ENCODE assay signal across 14 cellular contexts in genomic region chr4:101865501-101866062, GRCh38.
DNase-seq lines count a peak whose midpoint lies in the region; ATAC-seq and TF ChIP-seq lines count a peak whose summit lies in the region.
"Had no signal": no experiment of that assay in that cellular context is flagged by ENCODE, and none has a peak within 500 bp of the region (broad histone marks: within the 10 kb centered on the region; RNA-seq: fewer than 3 reads in every experiment).

No MANE protein-coding gene starts in this region.

- H3K9me3 Mint-ChIP-seq in stimulated activated naive B cell treated with anti-CD40 and anti-IgM and Interleukin-4, amounts not matched to agents 10 μg/mL and 1 μg/mL and 100 μg/mL, for 72 hours, result peaks cover 5 to 16% of the 10 kb centered on the region in 2 donors
- peaks cover 3% of the 10 kb centered on the region for H3K9me3 Mint-ChIP-seq in activated naive CD8-positive, alpha-beta T cell treated with anti-CD3 and anti-CD28 coated beads for 36 hours

- H3K27ac Mint-ChIP-seq in stimulated activated naive B cell treated with anti-CD40 and anti-IgM and Interleukin-4, amounts not matched to agents 10 μg/mL and 1 μg/mL and 100 μg/mL, for 72 hours, result peak overlapping the region; percentile 53
- H3K27ac Mint-ChIP-seq in activated naive CD8-positive, alpha-beta T cell treated with anti-CD3 and anti-CD28 coated beads for 36 hours, result no peak overlapping the region
- H3K27ac Mint-ChIP-seq: activated T-cell treated with anti-CD3 and anti-CD28 coated beads, Interleukin-2, amount 50 U/mL, for 72 hours had no signal

- intact Hi-C loops in psoas muscle (cut with DNase I), result no loop called here

- H3K27me3 Mint-ChIP-seq in stimulated activated naive B cell treated with anti-CD40 and anti-IgM and Interleukin-4, amounts not matched to agents 10 μg/mL and 1 μg/mL and 100 μg/mL, for 72 hours, result no peaks in the 10 kb centered on the region
- H3K27me3 Mint-ChIP-seq in activated naive CD8-positive, alpha-beta T cell treated with anti-CD3 and anti-CD28 coated beads for 36 hours, result no peaks in the 10 kb centered on the region

- no peaks in the 10 kb centered on the region for H3K36me3 ChIP-seq in psoas muscle (ENCODE audit: insufficient read depth in 1 of 2, low read depth in 1 of 2)

- H3K4me1 Mint-ChIP-seq in stimulated activated naive B cell treated with anti-CD40 and anti-IgM and Interleukin-4, amounts not matched to agents 10 μg/mL and 1 μg/mL and 100 μg/mL, for 72 hours, result peaks cover 30 to 52% of the 10 kb centered on the region in 2 donors
- H3K4me1 Mint-ChIP-seq in activated naive CD8-positive, alpha-beta T cell treated with anti-CD3 and anti-CD28 coated beads for 36 hours, result peaks cover 1% of the 10 kb centered on the region

- ATAC-seq in stimulated activated naive B cell treated with anti-CD40 and anti-IgM and Interleukin-4, amounts not matched to agents 10 μg/mL and 1 μg/mL and 100 μg/mL, for 72 hours (replicated peaks), result no peak
- ATAC-seq in psoas muscle, result no peak
- ATAC-seq: activated T-cell treated with anti-CD3 and anti-CD28 coated beads, Interleukin-2, amount 50 U/mL, for 72 hours had no signal

- H3K27me3 ChIP-seq in psoas muscle (ENCODE audit: insufficient read depth in 3 of 3, low read length in 2 of 3), result no peaks in the 10 kb centered on the region

- no peaks in the 10 kb centered on the region for H3K4me1 ChIP-seq in psoas muscle

- TF ChIP-seq CTCF in fibroblast of the aortic adventitia (IDR thresholded peaks at IDR 0.05; ENCODE audit: insufficient read depth, low read length) (no peak), psoas muscle (IDR thresholded peaks at IDR 0.05) (no peak)

- 51 to 73% (median 66%) methylated on average over 3 of the region's 3 CpGs for WGBS in psoas muscle, 3 donors

- H3K27ac ChIP-seq in psoas muscle, result no peak overlapping the region
- H3K27ac ChIP-seq: KMS-11 had no signal

- H3K4me3 Mint-ChIP-seq in stimulated activated naive B cell treated with anti-CD40 and anti-IgM and Interleukin-4, amounts not matched to agents 10 μg/mL and 1 μg/mL and 100 μg/mL, for 72 hours, result no peak overlapping the region
- H3K4me3 Mint-ChIP-seq in activated naive CD8-positive, alpha-beta T cell treated with anti-CD3 and anti-CD28 coated beads for 36 hours, result no peak overlapping the region
- H3K4me3 Mint-ChIP-seq: activated T-cell treated with anti-CD3 and anti-CD28 coated beads, Interleukin-2, amount 50 U/mL, for 72 hours had no signal

- DNase-seq in GM04503 (ENCODE audit: low read depth), result peak; percentile 11
- DNase-seq in RKO (ENCODE audit: low spot score), result peak; percentile 31
- peak; percentile 13 for DNase-seq in fibroblast of the aortic adventitia (ENCODE audit: low read depth)
- DNase-seq in stimulated activated naive B cell treated with anti-CD40 and anti-IgM and Interleukin-4, amounts not matched to agents 10 μg/mL and 1 μg/mL and 100 μg/mL, for 72 hours, result no peak
- DNase-seq in stimulated activated CD4-positive, alpha-beta T cell treated with anti-CD3 and anti-CD28 coated beads, Interleukin-1b, Interleukin-23, amount 100 ng/mL, for 48 hours, result no peak
- DNase-seq in activated naive CD8-positive, alpha-beta T cell treated with anti-CD3 and anti-CD28 coated beads for 36 hours, result no peak
- no peak for DNase-seq in psoas muscle
- DNase-seq: activated CD4-positive, alpha-beta T cell treated with anti-CD3 and anti-CD28 coated beads for 48 hours; activated T-cell treated with anti-CD3 and anti-CD28 coated beads, Interleukin-2, amount 50 U/mL, for 72 hours; DMS79; NCI-H2029 treated with DMSO at 0.1 percent for 48 hours; retina; SW 1271 had no signal

- H3K9me3 ChIP-seq in psoas muscle, result no peaks in the 10 kb centered on the region

- no peak overlapping the region for H3K4me3 ChIP-seq in fibroblast of the aortic adventitia (ENCODE audit: low read depth, low read length)
- no peak overlapping the region for H3K4me3 ChIP-seq in psoas muscle

- peaks cover 37 to 63% of the 10 kb centered on the region in 2 donors for H3K36me3 Mint-ChIP-seq in stimulated activated naive B cell treated with anti-CD40 and anti-IgM and Interleukin-4, amounts not matched to agents 10 μg/mL and 1 μg/mL and 100 μg/mL, for 72 hours
- H3K36me3 Mint-ChIP-seq in activated naive CD8-positive, alpha-beta T cell treated with anti-CD3 and anti-CD28 coated beads for 36 hours, result no peaks in the 10 kb centered on the region

Comparison
In these comparisons a context has a peak if more than half of its experiments do, and no peak if none do; other contexts are left out.
1. DNase-seq: peak in GM04503 (single experiment), RKO (single experiment) and fibroblast of the aortic adventitia (single experiment); none in stimulated activated naive B cell treated with anti-CD40 and anti-IgM and Interleukin-4, amounts not matched to agents 10 μg/mL and 1 μg/mL and 100 μg/mL, for 72 hours (single experiment), stimulated activated CD4-positive, alpha-beta T cell treated with anti-CD3 and anti-CD28 coated beads, Interleukin-1b, Interleukin-23, amount 100 ng/mL, for 48 hours (single experiment), activated naive CD8-positive, alpha-beta T cell treated with anti-CD3 and anti-CD28 coated beads for 36 hours (single experiment) and psoas muscle (0 of 2).